ENCODE assay signal across 8 cellular contexts in genomic region chr3:125052671-125053303, GRCh38. TPM values are rescaled to one million over a fixed set of nuclear protein-coding genes. Genes with fewer than 3 reads are reported as not detected.
DNase-seq lines count a peak whose midpoint lies in the region; ATAC-seq, FAIRE-seq and TF ChIP-seq lines count a peak whose summit lies in the region.

No MANE protein-coding gene starts in this region.

- intact Hi-C loops in mucosa of descending colon (cut with DNase I, micrococcal nuclease): no loop called here
- intact Hi-C loops in PC-9 (cut with micrococcal nuclease; ENCODE audit: unreplicated experiment): no loop called here

- H3K4me1 ChIP-seq in small intestine (ENCODE audit: control insufficient read depth in 2 of 2, insufficient read depth in 1 of 2, low read depth in 1 of 2, low read length in 1 of 2): peaks cover 0 to 4% of the 10 kb centered on the region in 2 donors
- peaks cover 24% of the 10 kb centered on the region for H3K4me1 ChIP-seq in mucosa of descending colon (ENCODE audit: low read depth)
- H3K4me1 ChIP-seq in PC-9 (replicated peaks; ENCODE audit: insufficient read depth): peaks cover 35% of the 10 kb centered on the region

- peaks cover 12% of the 10 kb centered on the region; the same call in 1 of the 2 replicates for H3F3A ChIP-seq in PC-9 (ENCODE audit: insufficient read depth, low read depth)

- H3K36me3 ChIP-seq in small intestine (ENCODE audit: control insufficient read depth in 2 of 2, insufficient read depth in 2 of 2, low read length in 2 of 2) (no peaks in the 10 kb centered on the region), mucosa of descending colon (ENCODE audit: low read depth) (no peaks in the 10 kb centered on the region), PC-9 (ENCODE audit: low read depth) (no peaks in the 10 kb centered on the region)

- H3K27ac ChIP-seq in small intestine (ENCODE audit: low read depth in 1 of 2, low read length in 1 of 2): peak overlapping the region; percentile 9 to 83
- H3K27ac ChIP-seq in PC-9: no peak overlapping the region

- ATAC-seq in T-helper 17 cell: no peak
- ATAC-seq in mucosa of descending colon: no peak
- ATAC-seq in GM18498 (IDR thresholded peaks at IDR 0.05; ENCODE audit: unreplicated experiment): no peak

- peak overlapping the region; percentile 97 for H3K4me3 Mint-ChIP-seq in activated naive CD4-positive, alpha-beta T cell treated with anti-CD3 and anti-CD28 coated beads, Interleukin-2, amount 10 ng/mL, durations not matched to agents 7 days and 5 days
- H3K4me3 Mint-ChIP-seq in T-helper 17 cell: peak overlapping the region; percentile 98

- TF ChIP-seq CTCF in foreskin fibroblast (IDR thresholded peaks at IDR 0.05; ENCODE audit: low read depth, low read length) (no peak), mucosa of descending colon (IDR thresholded peaks at IDR 0.05) (no peak), PC-9 (conservative IDR thresholded peaks at IDR 0.05) (no peak)

- H3K27me3 ChIP-seq in small intestine (ENCODE audit: control insufficient read depth in 2 of 2, insufficient read depth in 2 of 2, low read length in 2 of 2): no peaks in the 10 kb centered on the region
- H3K27me3 ChIP-seq in PC-9 (ENCODE audit: insufficient read depth, low read depth): no peaks in the 10 kb centered on the region

- WGBS in small intestine, 3 donors: 53 to 94% (median 70%) methylated on average over 6 of the region's 6 CpGs

- peaks cover 25% of the 10 kb centered on the region for H3K27me3 Mint-ChIP-seq in activated naive CD4-positive, alpha-beta T cell treated with anti-CD3 and anti-CD28 coated beads, Interleukin-2, amount 10 ng/mL, durations not matched to agents 7 days and 5 days
- no peaks in the 10 kb centered on the region for H3K27me3 Mint-ChIP-seq in T-helper 17 cell

- H2AFZ ChIP-seq in PC-9: no peak overlapping the region

- CTCF ChIA-PET in activated naive CD4-positive, alpha-beta T cell treated with anti-CD3 and anti-CD28 coated beads, Interleukin-2, amount 10 ng/mL, durations not matched to agents 7 days and 5 days (lab: Charles Lee): interaction anchor here (1.0 to 1.4 kb wide), 3 partner anchors 58 to 533 kb away, joined by 3 to 5 read pairs (median 3); no protein-coding TSS in a partner anchor
- CTCF ChIA-PET in PC-9 (lab: Charles Lee): no interaction called here

- no peak for FAIRE-seq in small intestine (lab: Jason Lieb, UNC)

- peak overlapping the region; percentile 85 for H3K27ac Mint-ChIP-seq in activated naive CD4-positive, alpha-beta T cell treated with anti-CD3 and anti-CD28 coated beads, Interleukin-2, amount 10 ng/mL, durations not matched to agents 7 days and 5 days
- peak overlapping the region; percentile 99 for H3K27ac Mint-ChIP-seq in T-helper 17 cell

- H3K79me2 ChIP-seq in PC-9 (ENCODE audit: low read depth): no peaks in the 10 kb centered on the region

- peak overlapping the region; percentile 70 to 87 for H3K4me3 ChIP-seq in foreskin fibroblast (ENCODE audit: low read depth in 1 of 2, low read length in 2 of 2)
- no peak overlapping the region for H3K4me3 ChIP-seq in small intestine (ENCODE audit: low read depth in 1 of 2, low read length in 2 of 2)
- H3K4me3 ChIP-seq in mucosa of descending colon: no peak overlapping the region
- no peak overlapping the region for H3K4me3 ChIP-seq in PC-9

- no TSS peak for BruUV-seq in PC-9 (replicated peaks; lab: Mats Ljungman, UMichigan)

- H3K9me3 Mint-ChIP-seq in activated naive CD4-positive, alpha-beta T cell treated with anti-CD3 and anti-CD28 coated beads, Interleukin-2, amount 10 ng/mL, durations not matched to agents 7 days and 5 days: no peaks in the 10 kb centered on the region

- H3K36me3 Mint-ChIP-seq in activated naive CD4-positive, alpha-beta T cell treated with anti-CD3 and anti-CD28 coated beads, Interleukin-2, amount 10 ng/mL, durations not matched to agents 7 days and 5 days: peaks cover 37% of the 10 kb centered on the region
- peaks cover 12% of the 10 kb centered on the region for H3K36me3 Mint-ChIP-seq in T-helper 17 cell (ENCODE audit: low read depth)

- POLR2A ChIA-PET in PC-9 (lab: Charles Lee; ENCODE audit: unreplicated experiment): interaction anchor here (0.7 to 1.0 kb wide), 2 partner anchors 10 to 43 kb away, joined by 3 to 5 read pairs; no protein-coding TSS in a partner anchor

- peaks cover 68% of the 10 kb centered on the region for H3K4me1 Mint-ChIP-seq in activated naive CD4-positive, alpha-beta T cell treated with anti-CD3 and anti-CD28 coated beads, Interleukin-2, amount 10 ng/mL, durations not matched to agents 7 days and 5 days
- H3K4me1 Mint-ChIP-seq in T-helper 17 cell: peaks cover 65% of the 10 kb centered on the region

- no peaks in the 10 kb centered on the region for H4K20me1 ChIP-seq in PC-9 (ENCODE audit: insufficient read depth)

- H3K9me3 ChIP-seq in T-helper 17 cell (ENCODE audit: control insufficient read depth, low read length, poor library complexity, severe bottlenecking) (no peaks in the 10 kb centered on the region), small intestine (ENCODE audit: control insufficient read depth, low read depth) (no peaks in the 10 kb centered on the region), mucosa of descending colon (no peaks in the 10 kb centered on the region), PC-9 (ENCODE audit: insufficient read depth, low read depth) (no peaks in the 10 kb centered on the region)

- no peaks in the 10 kb centered on the region for H3K9me2 ChIP-seq in PC-9 (ENCODE audit: insufficient read depth)

- DNase-seq in activated naive CD4-positive, alpha-beta T cell treated with anti-CD3 and anti-CD28 coated beads, Interleukin-2, amount 10 ng/mL, durations not matched to agents 7 days and 5 days: no peak
- no peak for DNase-seq in activated naive CD4-positive, alpha-beta T cell treated with anti-CD3 and anti-CD28 coated beads, Interleukin-2, amount 50 U/mL, for 16 hours
- DNase-seq in T-helper 17 cell (no peak), foreskin fibroblast (peak; percentile 80 to 86), small intestine (no peak), mucosa of descending colon (no peak), PC-9 (no peak)

- H3K4me2 ChIP-seq in PC-9: no peak overlapping the region

RNA-seq across cellular contexts. Expression of gene HEG1, which starts 3.0 kb away (rescaled TPM):
- total RNA-seq in T-helper 17 cell (10 to 100 TPM; 20.5 to 30.6 TPM), mucosa of descending colon (10 to 100 TPM in 2 of 3 donors, 1 to 10 TPM in 1; 7.4 to 45.3 (median 15.0) TPM), PC-9 (2021) (30.2 and 33.5 TPM in 2 replicates)
- 10 to 100 TPM in 1 of 3 donors, under 1 TPM in 2; 0.27 to 16.6 (median 0.45) TPM for polyA plus RNA-seq in small intestine

Comparison
In these comparisons a context has a peak if more than half of its experiments do, and no peak if none do; other contexts are left out.
1. DNase-seq: peak in foreskin fibroblast (2 of 2); none in activated naive CD4-positive, alpha-beta T cell treated with anti-CD3 and anti-CD28 coated beads, Interleukin-2, amount 10 ng/mL, durations not matched to agents 7 days and 5 days (single experiment), activated naive CD4-positive, alpha-beta T cell treated with anti-CD3 and anti-CD28 coated beads, Interleukin-2, amount 50 U/mL, for 16 hours (single experiment), T-helper 17 cell (0 of 3), small intestine (single experiment), mucosa of descending colon (0 of 3) and PC-9 (0 of 2).
2. H3K4me3 ChIP-seq: peak in foreskin fibroblast (2 of 2); none in small intestine (0 of 2), mucosa of descending colon (single experiment) and PC-9 (single experiment).